In the genomic region with DNA sequence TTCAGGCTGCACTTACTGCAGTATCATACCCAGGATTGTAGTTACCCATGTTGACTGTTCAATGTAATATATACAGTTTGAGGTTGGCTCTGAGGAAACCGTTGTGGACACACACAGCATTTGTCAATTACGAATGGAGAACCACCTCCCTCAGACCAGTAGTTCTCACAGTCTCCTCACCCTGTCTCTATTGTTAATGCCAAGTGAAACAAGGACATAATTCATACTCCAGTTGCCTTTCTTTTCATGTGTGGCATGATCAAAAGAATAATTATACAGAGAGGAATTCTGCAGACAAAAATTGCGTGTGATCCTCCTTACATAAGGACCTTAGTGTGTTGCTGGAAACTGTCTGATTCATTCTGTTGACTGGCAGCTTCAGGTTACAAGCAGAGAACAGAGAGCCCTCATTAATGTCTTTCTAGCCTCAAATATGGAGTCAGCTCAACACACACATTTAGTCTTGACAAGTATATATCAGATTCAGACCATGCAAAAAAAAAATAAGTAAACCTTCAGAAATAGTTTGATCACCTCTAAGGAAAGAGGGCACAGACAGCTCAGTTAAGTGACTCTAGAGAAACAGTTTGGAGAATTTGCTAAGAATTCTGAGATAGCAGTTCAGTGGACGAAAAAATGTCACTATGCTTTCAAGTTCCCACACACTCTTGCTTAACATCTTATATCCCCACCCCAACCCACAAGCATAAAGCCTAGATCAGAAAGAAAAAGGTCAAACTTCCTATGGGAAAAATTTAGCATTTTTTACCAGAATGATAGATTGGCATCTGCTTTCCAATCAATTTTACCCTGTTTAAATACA, we compare ENCODE assay signal across 8 cellular contexts.
DNase-seq lines count a peak whose midpoint lies in the region; ATAC-seq, FAIRE-seq and TF ChIP-seq lines count a peak whose summit lies in the region.

No MANE protein-coding gene starts in this region.

- peak overlapping the region; percentile 65 for H3K4me2 ChIP-seq in astrocyte (ENCODE audit: low read length)

- H3K79me2 ChIP-seq in astrocyte (ENCODE audit: insufficient read depth, low read length) = peaks cover 74% of the 10 kb centered on the region

- H3K9me3 Mint-ChIP-seq in CD4-positive, CD25-positive, alpha-beta regulatory T cell = peaks cover 0 to 1% (median 0%) of the 10 kb centered on the region in 7 donors
- H3K9me3 Mint-ChIP-seq in astrocyte (ENCODE audit: unreplicated experiment) (no peaks in the 10 kb centered on the region), naive B cell (peaks cover 0 to 7% (median 0%) of the 10 kb centered on the region in 7 donors)

- TF ChIP-seq CTCF in astrocyte (IDR thresholded peaks at IDR 0.05; ENCODE audit: insufficient read depth, low read depth, low read length) = no peak
- TF ChIP-seq CTCF in sigmoid colon (IDR thresholded peaks at IDR 0.05) = no peak
- TF ChIP-seq CTCF in GM20000 (IDR thresholded peaks at IDR 0.05; ENCODE audit: extremely low read depth, missing control alignments) = no peak

- peak; percentile 33 to 35 for ATAC-seq in CD4-positive, CD25-positive, alpha-beta regulatory T cell (ENCODE audit: low read depth in 2 of 2)
- no peak for ATAC-seq in naive B cell (ENCODE audit: low read depth in 2 of 2)
- ATAC-seq in GM18870 (IDR thresholded peaks at IDR 0.05; ENCODE audit: unreplicated experiment) = no peak

- TF ChIP-seq POLR2A in sigmoid colon (IDR thresholded peaks at IDR 0.05) = no peak

- H3K4me1 ChIP-seq in CD4-positive, CD25-positive, alpha-beta regulatory T cell (ENCODE audit: control insufficient read depth, insufficient read depth, low read length, poor library complexity, severe bottlenecking) = peaks cover 22% of the 10 kb centered on the region
- H3K4me1 ChIP-seq in astrocyte (ENCODE audit: insufficient read depth, low read length) (peaks cover 29% of the 10 kb centered on the region), sigmoid colon (peaks cover 0 to 14% (median 12%) of the 10 kb centered on the region in 4 donors)

- no peak overlapping the region for H2AFZ ChIP-seq in astrocyte (ENCODE audit: low read depth, low read length)

- no peaks in the 10 kb centered on the region for H3K36me3 ChIP-seq in CD4-positive, CD25-positive, alpha-beta regulatory T cell (ENCODE audit: control insufficient read depth, insufficient read depth, low read length)
- H3K36me3 ChIP-seq in astrocyte (ENCODE audit: insufficient read depth, low read length) (no peaks in the 10 kb centered on the region), sigmoid colon (no peaks in the 10 kb centered on the region)

- peak overlapping the region; percentile 51 for H3K9ac ChIP-seq in astrocyte (ENCODE audit: low read length)

- peaks cover 33 to 79% (median 59%) of the 10 kb centered on the region in 4 donors for H3K4me1 Mint-ChIP-seq in CD4-positive, CD25-positive, alpha-beta regulatory T cell
- H3K4me1 Mint-ChIP-seq in astrocyte (ENCODE audit: low read depth, unreplicated experiment) = peaks cover 40% of the 10 kb centered on the region
- peaks cover 55 to 74% (median 57%) of the 10 kb centered on the region in 3 donors for H3K4me1 Mint-ChIP-seq in naive B cell

- H3K9me3 ChIP-seq in CD4-positive, CD25-positive, alpha-beta regulatory T cell (ENCODE audit: control insufficient read depth in 2 of 2, low read length in 2 of 2) = no peaks in the 10 kb centered on the region
- H3K9me3 ChIP-seq in astrocyte (ENCODE audit: insufficient read depth, low read depth, low read length) (no peaks in the 10 kb centered on the region), sigmoid colon (no peaks in the 10 kb centered on the region)

- no peak for DNase-seq in CD4-positive, CD25-positive, alpha-beta regulatory T cell
- DNase-seq in Kasumi-1 (lab: John Stamatoyannopoulos, UW) (peak; percentile 17 to 52), astrocyte (ENCODE audit: low read depth) (peak; percentile 89), naive B cell (no peak), sigmoid colon (no peak), GM20000 (ENCODE audit: low spot score) (no peak), DMS 273 (lab: John Stamatoyannopoulos, UW; ENCODE audit: unreplicated experiment) (no peak)

- peaks cover 4% of the 10 kb centered on the region for H4K20me1 ChIP-seq in astrocyte (ENCODE audit: insufficient read depth, low read length)

- intact Hi-C loops in sigmoid colon (cut with DNase I) = loop anchor here (10.0 kb wide), 1 partner anchor 322 kb away; a partner anchor contains a TSS

- no peak for TF ChIP-seq EP300 in sigmoid colon (IDR thresholded peaks at IDR 0.05)

- H3K36me3 Mint-ChIP-seq in CD4-positive, CD25-positive, alpha-beta regulatory T cell = peaks cover 15% of the 10 kb centered on the region
- H3K36me3 Mint-ChIP-seq in astrocyte (ENCODE audit: low read depth, unreplicated experiment) = peaks cover 2% of the 10 kb centered on the region
- peaks cover 0 to 3% of the 10 kb centered on the region in 2 donors for H3K36me3 Mint-ChIP-seq in naive B cell

- 47 to 49% methylated on average over 4 of the region's 4 CpGs for WGBS in sigmoid colon, 2 donors

- no peaks in the 10 kb centered on the region for H3K27me3 Mint-ChIP-seq in CD4-positive, CD25-positive, alpha-beta regulatory T cell
- H3K27me3 Mint-ChIP-seq in astrocyte (ENCODE audit: low read depth, unreplicated experiment) (no peaks in the 10 kb centered on the region), naive B cell (no peaks in the 10 kb centered on the region)

- no peak for FAIRE-seq in astrocyte (lab: Jason Lieb, UNC)

- peak overlapping the region; percentile 30 for H3K27ac ChIP-seq in CD4-positive, CD25-positive, alpha-beta regulatory T cell (ENCODE audit: insufficient read depth, low read length, poor library complexity, severe bottlenecking)
- peak overlapping the region; percentile 74 for H3K27ac ChIP-seq in astrocyte (ENCODE audit: low read depth, low read length)
- H3K27ac ChIP-seq in sigmoid colon = peak overlapping the region in 1 of 4 donors; percentile 7

- H3K27ac Mint-ChIP-seq in CD4-positive, CD25-positive, alpha-beta regulatory T cell = peak overlapping the region; percentile 61 to 82 (median 70)
- H3K27ac Mint-ChIP-seq in astrocyte (ENCODE audit: unreplicated experiment) (peak overlapping the region; percentile 87), naive B cell (peak overlapping the region; percentile 9 to 95 (median 67))

- peak overlapping the region; percentile 27 to 76 (median 44) for H3K4me3 Mint-ChIP-seq in CD4-positive, CD25-positive, alpha-beta regulatory T cell
- peak overlapping the region; percentile 42 for H3K4me3 Mint-ChIP-seq in astrocyte (ENCODE audit: unreplicated experiment)
- peak overlapping the region in 3 of 8 donors; percentile 3 to 57 (median 48) for H3K4me3 Mint-ChIP-seq in naive B cell

- H3K4me3 ChIP-seq in CD4-positive, CD25-positive, alpha-beta regulatory T cell (ENCODE audit: low read depth, low read length) = peak overlapping the region; percentile 27
- H3K4me3 ChIP-seq in astrocyte (ENCODE audit: insufficient read depth, low read depth, low read length) (no peak overlapping the region), sigmoid colon (no peak overlapping the region)

- no peaks in the 10 kb centered on the region for H3K27me3 ChIP-seq in CD4-positive, CD25-positive, alpha-beta regulatory T cell (ENCODE audit: control insufficient read depth, insufficient read depth, low read length)
- H3K27me3 ChIP-seq in astrocyte (ENCODE audit: insufficient read depth, low read length) (no peaks in the 10 kb centered on the region), sigmoid colon (no peaks in the 10 kb centered on the region)

Comparison
In these comparisons a context has a peak if more than half of its experiments do, and no peak if none do; other contexts are left out.
1. ATAC-seq: peak in CD4-positive, CD25-positive, alpha-beta regulatory T cell (2 of 2); none in naive B cell (0 of 2) and GM18870 (single experiment).
2. DNase-seq: peak in Kasumi-1 (2 of 2) and astrocyte (single experiment); none in CD4-positive, CD25-positive, alpha-beta regulatory T cell (0 of 3), naive B cell (single experiment), sigmoid colon (single experiment), GM20000 (single experiment) and DMS 273 (single experiment).
3. Peak in every context shown above with its lines, with median percentiles within 50 percentile points of each other: H3K27ac Mint-ChIP-seq.